ENCODE assay signal across 19 cellular contexts in the genomic region with DNA sequence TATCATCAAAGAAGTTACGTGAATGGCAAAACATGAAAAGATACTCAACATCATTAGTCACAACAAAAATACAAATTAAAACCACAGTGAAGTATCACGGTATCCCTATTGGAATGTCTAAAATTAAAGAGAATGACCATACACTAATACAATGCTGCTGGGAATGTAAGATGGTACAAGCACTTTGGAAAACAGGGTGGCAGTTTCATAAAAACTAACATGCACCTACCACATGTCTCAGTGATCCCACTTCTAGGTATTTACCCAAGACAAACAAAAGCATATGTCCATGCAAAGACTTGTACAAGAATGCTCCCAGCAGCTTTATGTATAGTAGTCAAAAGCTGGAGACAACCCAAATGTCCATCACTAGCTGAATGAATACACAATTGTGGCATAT.
A peak's percentile ranks its signal among the peaks of the same experiment; 100 is the strongest.
DNase-seq lines count a peak whose midpoint lies in the region; ATAC-seq and TF ChIP-seq lines count a peak whose summit lies in the region.
"Had no signal": no experiment of that assay in that cellular context is flagged by ENCODE, and none has a peak within 500 bp of the region (broad histone marks: within the 10 kb centered on the region; RNA-seq: fewer than 3 reads in every experiment).

No MANE protein-coding gene starts in this region.

- DNase-seq in DMS53 (lab: John Stamatoyannopoulos, UW) (peak; percentile 66), LHCN-M2 (ENCODE audit: low read depth) (peak; percentile 89), brain microvascular endothelial cell (no peak), left colon (no peak), NCI-H1694 treated with DMSO at 0.1 percent for 48 hours (lab: John Stamatoyannopoulos, UW) (no peak), mucosa of gallbladder (ENCODE audit: low spot score) (no peak)
- no peak for DNase-seq in CD8-positive, alpha-beta T cell
- DNase-seq: activated CD4-positive, alpha-beta T cell treated with anti-CD3 and anti-CD28 coated beads, Interleukin-2, amount 10 ng/mL, durations not matched to agents 24 days and 14 days; CD8-positive, alpha-beta memory T cell; DND-41; gastrocnemius medialis; mesendoderm; NCI-H1092; NCI-H2081; NCI-H510A had no signal

- peak; percentile 40 for ATAC-seq in left colon
- ATAC-seq in CD8-positive, alpha-beta T cell, result no peak
- ATAC-seq: gastrocnemius medialis; stimulated activated effector memory CD8-positive, alpha-beta T cell treated with anti-CD3 and anti-CD28 coated beads, Interleukin-12 subunit alpha, Interleukin-12 subunit beta, amount 100 ng/mL, for 72 hours had no signal

- in situ Hi-C loops in brain microvascular endothelial cell (cut with HindIII; ENCODE audit: low pct_ligation_motif_present, low sequenced_read_pairs), result no loop called here

- peak overlapping the region; percentile 47 for H3K27ac ChIP-seq in brain microvascular endothelial cell
- H3K27ac ChIP-seq in CD8-positive, alpha-beta T cell (ENCODE audit: low read depth, low read length), result no peak overlapping the region
- H3K27ac ChIP-seq: gastrocnemius medialis had no signal

- no peak overlapping the region for H3K4me3 Mint-ChIP-seq in CD8-positive, alpha-beta T cell
- H3K4me3 Mint-ChIP-seq: activated CD4-positive, alpha-beta T cell treated with anti-CD3 and anti-CD28 coated beads, Interleukin-2, amount 10 ng/mL, durations not matched to agents 24 days and 14 days; CD8-positive, alpha-beta memory T cell; dendritic cell treated with granulocyte-macrophage colony-stimulating factor and Interleukin-4, amounts not matched to agents 40 ng/mL and 50 ng/mL, for 4 days; nephron; stimulated activated effector memory CD8-positive, alpha-beta T cell treated with anti-CD3 and anti-CD28 coated beads, Interleukin-12 subunit alpha, Interleukin-12 subunit beta, amount 100 ng/mL, for 72 hours had no signal

- no peaks in the 10 kb centered on the region for H3K27me3 ChIP-seq in brain microvascular endothelial cell (replicated peaks)
- H3K27me3 ChIP-seq in CD8-positive, alpha-beta T cell (ENCODE audit: insufficient read depth, low read length), result no peaks in the 10 kb centered on the region
- H3K27me3 ChIP-seq: gastrocnemius medialis had no signal

- no peak overlapping the region for H3K27ac Mint-ChIP-seq in CD8-positive, alpha-beta T cell
- H3K27ac Mint-ChIP-seq: activated CD4-positive, alpha-beta T cell treated with anti-CD3 and anti-CD28 coated beads, Interleukin-2, amount 10 ng/mL, durations not matched to agents 24 days and 14 days; dendritic cell treated with granulocyte-macrophage colony-stimulating factor and Interleukin-4, amounts not matched to agents 40 ng/mL and 50 ng/mL, for 4 days; nephron; stimulated activated effector memory CD8-positive, alpha-beta T cell treated with anti-CD3 and anti-CD28 coated beads, Interleukin-12 subunit alpha, Interleukin-12 subunit beta, amount 100 ng/mL, for 72 hours had no signal

- no peaks in the 10 kb centered on the region for H3K9me3 ChIP-seq in CD8-positive, alpha-beta T cell (ENCODE audit: low read length)
- H3K9me3 ChIP-seq: gastrocnemius medialis, HAP-1 had no signal

- no peak overlapping the region for H3K4me3 ChIP-seq in brain microvascular endothelial cell (ENCODE audit: low read depth, low read length)
- no peak overlapping the region for H3K4me3 ChIP-seq in CD8-positive, alpha-beta T cell (ENCODE audit: low read depth, low read length)
- H3K4me3 ChIP-seq: gastrocnemius medialis, HAP-1 had no signal

- CTCF ChIA-PET in CD8-positive, alpha-beta T cell (lab: Charles Lee), result no interaction called here

- no peaks in the 10 kb centered on the region for H3K36me3 ChIP-seq in brain microvascular endothelial cell (replicated peaks)
- H3K36me3 ChIP-seq in CD8-positive, alpha-beta T cell (ENCODE audit: insufficient read depth, low read length), result no peaks in the 10 kb centered on the region
- H3K36me3 ChIP-seq: gastrocnemius medialis, HAP-1 had no signal

- POLR2A ChIA-PET in CD8-positive, alpha-beta T cell (lab: Charles Lee), result no interaction called here

- H3K4me1 Mint-ChIP-seq in CD8-positive, alpha-beta T cell (ENCODE audit: low read depth), result no peaks in the 10 kb centered on the region
- H3K4me1 Mint-ChIP-seq: CD8-positive, alpha-beta memory T cell; stimulated activated effector memory CD8-positive, alpha-beta T cell treated with anti-CD3 and anti-CD28 coated beads, Interleukin-12 subunit alpha, Interleukin-12 subunit beta, amount 100 ng/mL, for 72 hours had no signal

- TF ChIP-seq CTCF in brain microvascular endothelial cell (IDR thresholded peaks at IDR 0.05; ENCODE audit: low read depth, low read length, missing control alignments), result no peak
- TF ChIP-seq CTCF in CD8-positive, alpha-beta T cell (IDR thresholded peaks at IDR 0.05), result no peak

- no peaks in the 10 kb centered on the region for H3K4me1 ChIP-seq in CD8-positive, alpha-beta T cell (ENCODE audit: insufficient read depth, low read length)

- no peaks in the 10 kb centered on the region for H3K9me3 Mint-ChIP-seq in CD8-positive, alpha-beta T cell
- H3K9me3 Mint-ChIP-seq: activated CD4-positive, alpha-beta T cell treated with anti-CD3 and anti-CD28 coated beads, Interleukin-2, amount 10 ng/mL, durations not matched to agents 24 days and 14 days; CD8-positive, alpha-beta memory T cell; dendritic cell treated with granulocyte-macrophage colony-stimulating factor and Interleukin-4, amounts not matched to agents 40 ng/mL and 50 ng/mL, for 4 days; stimulated activated effector memory CD8-positive, alpha-beta T cell treated with anti-CD3 and anti-CD28 coated beads, Interleukin-12 subunit alpha, Interleukin-12 subunit beta, amount 100 ng/mL, for 72 hours had no signal

- H3K27me3 Mint-ChIP-seq in CD8-positive, alpha-beta T cell (ENCODE audit: low read depth), result no peaks in the 10 kb centered on the region

- intact Hi-C loops in left colon (cut with DNase I, micrococcal nuclease), result no loop called here
- intact Hi-C loops in CD8-positive, alpha-beta T cell (cut with DNase I, micrococcal nuclease), result no loop called here

- no peaks in the 10 kb centered on the region for H3K36me3 Mint-ChIP-seq in CD8-positive, alpha-beta T cell
- H3K36me3 Mint-ChIP-seq: CD8-positive, alpha-beta memory T cell; stimulated activated effector memory CD8-positive, alpha-beta T cell treated with anti-CD3 and anti-CD28 coated beads, Interleukin-12 subunit alpha, Interleukin-12 subunit beta, amount 100 ng/mL, for 72 hours had no signal

Comparison
In these comparisons a context has a peak if more than half of its experiments do, and no peak if none do; other contexts are left out.
1. DNase-seq: peak in DMS53 (single experiment) and LHCN-M2 (single experiment); none in brain microvascular endothelial cell (single experiment), left colon (0 of 2), NCI-H1694 treated with DMSO at 0.1 percent for 48 hours (single experiment), CD8-positive, alpha-beta T cell (0 of 7) and mucosa of gallbladder (single experiment).